Comparison of ENCODE assay signal across 9 cellular contexts in the genomic region with DNA sequence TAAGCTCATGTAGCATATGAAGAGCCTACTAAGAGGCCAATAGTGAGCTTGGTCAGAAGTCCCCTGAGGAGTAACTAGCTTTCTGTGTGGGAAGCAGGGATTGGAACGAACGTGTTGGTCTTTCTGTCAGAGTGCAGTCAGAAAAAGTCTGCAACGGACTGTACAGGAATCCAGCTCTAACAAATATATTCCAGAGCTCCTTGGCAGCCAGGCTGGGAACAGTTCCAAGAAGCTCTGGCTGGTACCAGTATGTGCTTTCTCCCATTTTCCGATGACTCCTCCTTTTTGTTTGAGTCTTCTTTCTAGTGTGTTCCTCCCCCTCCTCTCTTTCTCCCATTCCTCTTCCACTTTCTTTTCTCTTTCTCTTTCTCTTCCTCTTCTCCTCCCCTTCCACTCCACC. TPM values are rescaled to one million over a fixed set of nuclear protein-coding genes. Genes with fewer than 3 reads are reported as not detected.
DNase-seq lines count a peak whose midpoint lies in the region; ATAC-seq lines count a peak whose summit lies in the region.
"Had no signal": no experiment of that assay in that cellular context is flagged by ENCODE, and none has a peak within 500 bp of the region (broad histone marks: within the 10 kb centered on the region; RNA-seq: fewer than 3 reads in every experiment).

No MANE protein-coding gene starts in this region.

- H3K79me1 ChIP-seq in mesenchymal stem cell (replicated peaks; ENCODE audit: low read length, poor library complexity, severe bottlenecking): peaks cover 5% of the 10 kb centered on the region

- no peak overlapping the region for H2AK5ac ChIP-seq in mesenchymal stem cell (ENCODE audit: low read length, severe bottlenecking)

- H3K27me3 ChIP-seq in mesenchymal stem cell (ENCODE audit: control insufficient read depth in 1 of 2, insufficient read depth in 1 of 2, low read length in 2 of 2): no peaks in the 10 kb centered on the region
- H3K27me3 ChIP-seq in CD8-positive, alpha-beta memory T cell (ENCODE audit: insufficient read depth, low read length, poor library complexity, severe bottlenecking): no peaks in the 10 kb centered on the region

- H2BK5ac ChIP-seq in mesenchymal stem cell (ENCODE audit: low read depth, low read length, poor library complexity, severe bottlenecking): no peak overlapping the region

- H3K18ac ChIP-seq in mesenchymal stem cell (ENCODE audit: low read depth in 1 of 2, low read length in 2 of 2): no peak overlapping the region

- no peak overlapping the region for H4K91ac ChIP-seq in mesenchymal stem cell (ENCODE audit: low read length)

- H3K4me1 Mint-ChIP-seq in CD8-positive, alpha-beta memory T cell: peaks cover 5 to 12% (median 8%) of the 10 kb centered on the region in 3 donors

- 71% methylated on average over 4 of the region's 4 CpGs for WGBS in mesenchymal stem cell

- H2BK120ac ChIP-seq in mesenchymal stem cell (ENCODE audit: low read depth, low read length): no peak overlapping the region

- POLR2A ChIA-PET in CD8-positive, alpha-beta memory T cell (lab: Charles Lee): no interaction called here

- H3K27me3 Mint-ChIP-seq in CD8-positive, alpha-beta memory T cell: no peaks in the 10 kb centered on the region

- H3K4me3 ChIP-seq in mesenchymal stem cell (ENCODE audit: insufficient read depth in 1 of 2, low read depth in 1 of 2, low read length in 2 of 2): peak overlapping the region in 1 of 2 experiments; percentile 9
- H3K4me3 ChIP-seq in CD8-positive, alpha-beta memory T cell (ENCODE audit: low read length): no peak overlapping the region

- no peak overlapping the region for H3K4ac ChIP-seq in mesenchymal stem cell (ENCODE audit: low read depth in 1 of 2, low read length in 2 of 2)

- no peak overlapping the region for H4K8ac ChIP-seq in mesenchymal stem cell (ENCODE audit: low read length)

- H3K4me3 Mint-ChIP-seq in CD8-positive, alpha-beta memory T cell: no peak overlapping the region

- no peak overlapping the region for H3K14ac ChIP-seq in mesenchymal stem cell (ENCODE audit: low read length in 2 of 2)

- H3K36me3 ChIP-seq in mesenchymal stem cell (ENCODE audit: control insufficient read depth in 1 of 2, insufficient read depth in 2 of 2, low read depth in 1 of 2, low read length in 2 of 2): peaks cover 5 to 38% of the 10 kb centered on the region in 2 experiments
- H3K36me3 ChIP-seq in CD8-positive, alpha-beta memory T cell (ENCODE audit: insufficient read depth, low read length): peaks cover 4% of the 10 kb centered on the region

- peaks cover 12 to 80% (median 34%) of the 10 kb centered on the region in 3 donors for H3K36me3 Mint-ChIP-seq in CD8-positive, alpha-beta memory T cell

- CTCF ChIA-PET in CD8-positive, alpha-beta memory T cell (lab: Charles Lee): no interaction called here

- no peaks in the 10 kb centered on the region for H3K9me3 ChIP-seq in mesenchymal stem cell (ENCODE audit: control insufficient read depth, low read length)
- H3K9me3 ChIP-seq in CD8-positive, alpha-beta memory T cell (ENCODE audit: low read length): no peaks in the 10 kb centered on the region

- H3K23ac ChIP-seq in mesenchymal stem cell (ENCODE audit: low read length in 2 of 2): no peak overlapping the region

- no peaks in the 10 kb centered on the region for H3K9me3 Mint-ChIP-seq in CD8-positive, alpha-beta memory T cell

- no peak overlapping the region for H2BK15ac ChIP-seq in mesenchymal stem cell (ENCODE audit: low read depth, poor library complexity, severe bottlenecking)

- no peak overlapping the region for H2BK12ac ChIP-seq in mesenchymal stem cell (ENCODE audit: low read length in 2 of 2)

- H3K27ac ChIP-seq in mesenchymal stem cell (ENCODE audit: low read length, poor library complexity, severe bottlenecking): peak overlapping the region; percentile 4
- H3K27ac ChIP-seq in CD8-positive, alpha-beta memory T cell (ENCODE audit: low read depth, low read length): no peak overlapping the region

- H3K9ac ChIP-seq in mesenchymal stem cell (ENCODE audit: low read length): peak overlapping the region; percentile 57

- H2AFZ ChIP-seq in mesenchymal stem cell (ENCODE audit: low read depth, low read length): no peak overlapping the region

- H3K4me1 ChIP-seq in mesenchymal stem cell (ENCODE audit: control insufficient read depth, insufficient read depth, low read depth, low read length): peaks cover 3% of the 10 kb centered on the region
- no peaks in the 10 kb centered on the region for H3K4me1 ChIP-seq in CD8-positive, alpha-beta memory T cell (ENCODE audit: insufficient read depth, low read length)

- peak; percentile 22 for ATAC-seq in esophagus mucosa

- peak overlapping the region in 1 of 8 donors; percentile 91 for H3K27ac Mint-ChIP-seq in CD8-positive, alpha-beta memory T cell

- DNase-seq in NCI-H226 (peak; percentile 85), mesenchymal stem cell (peak; percentile 32), stromal cell of bone marrow (ENCODE audit: low read depth) (peak; percentile 74), NCI-H446 treated with DMSO at 0.1 percent for 48 hours (lab: John Stamatoyannopoulos, UW) (no peak)
- DNase-seq in CD8-positive, alpha-beta memory T cell: no peak
- no peak for DNase-seq in activated effector memory CD4-positive, alpha-beta T cell treated with anti-CD3 and anti-CD28 coated beads, Interleukin-2, amount 50 U/mL, for 16 hours
- DNase-seq in stimulated activated CD8-positive, alpha-beta memory T cell treated with anti-CD3 and anti-CD28 coated beads, Interleukin-4, amount 100 ng/mL, for 48 hours: no peak
- DNase-seq: IMR-90 had no signal

- H3K4me2 ChIP-seq in mesenchymal stem cell (ENCODE audit: low read length, poor library complexity, severe bottlenecking): no peak overlapping the region

RNA-seq across cellular contexts. Expression of gene TTLL5, which starts 59.8 kb away (rescaled TPM):
- 30.9 TPM for total RNA-seq in esophagus mucosa
- 18.6 TPM for polyA plus RNA-seq in mesenchymal stem cell (2013, experiment 1 of 2)
- polyA plus RNA-seq in mesenchymal stem cell (2013, experiment 2 of 2): 17.5 TPM
- 10 to 100 TPM; 33.7 to 35.1 TPM for total RNA-seq in CD8-positive, alpha-beta memory T cell
- 12.5 TPM for polyA plus RNA-seq in CD8-positive, alpha-beta memory T cell

Comparison
In these comparisons a context has a peak if more than half of its experiments do, and no peak if none do; other contexts are left out.
1. DNase-seq: peak in NCI-H226 (single experiment), mesenchymal stem cell (single experiment) and stromal cell of bone marrow (single experiment); none in NCI-H446 treated with DMSO at 0.1 percent for 48 hours (single experiment), CD8-positive, alpha-beta memory T cell (0 of 5), activated effector memory CD4-positive, alpha-beta T cell treated with anti-CD3 and anti-CD28 coated beads, Interleukin-2, amount 50 U/mL, for 16 hours (single experiment) and stimulated activated CD8-positive, alpha-beta memory T cell treated with anti-CD3 and anti-CD28 coated beads, Interleukin-4, amount 100 ng/mL, for 48 hours (single experiment).